ENCODE assay signal across 14 cellular contexts in the genomic region with DNA sequence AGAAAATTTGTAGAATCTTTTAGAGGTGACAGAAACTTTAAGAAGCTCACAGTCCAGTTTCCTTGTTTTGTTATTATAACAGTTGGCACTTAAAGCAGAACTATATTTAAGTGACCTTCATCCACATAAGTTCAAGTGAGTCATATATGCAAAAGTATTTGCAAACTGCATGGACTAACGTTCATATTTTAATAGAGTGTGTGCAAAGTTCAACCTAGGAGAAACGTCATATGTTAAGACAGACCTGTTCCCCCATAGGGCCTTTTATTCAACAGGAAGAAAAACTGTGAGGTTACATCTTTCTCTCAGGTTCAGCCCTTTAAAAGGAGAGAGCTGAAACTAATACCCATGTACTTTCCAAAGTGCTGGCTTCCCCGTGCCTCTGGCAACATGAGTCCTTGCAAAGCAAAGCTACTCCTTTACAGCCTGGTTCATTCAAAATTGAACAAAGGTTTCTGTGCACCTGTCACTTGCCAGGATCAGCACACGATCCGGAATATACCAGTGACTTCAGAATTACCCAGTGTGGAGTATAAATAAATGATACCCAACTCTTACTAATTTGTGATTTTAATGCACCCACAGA.
DNase-seq lines count a peak whose midpoint lies in the region.
"Had no signal": no experiment of that assay in that cellular context is flagged by ENCODE, and none has a peak within 500 bp of the region (broad histone marks: within the 10 kb centered on the region; RNA-seq: fewer than 3 reads in every experiment).

No MANE protein-coding gene starts in this region.

- no peak overlapping the region for H3K4me3 ChIP-seq in skeletal muscle cell (ENCODE audit: low read depth, low read length)

- DNase-seq in NCI-H748 (lab: John Stamatoyannopoulos, UW; ENCODE audit: unreplicated experiment), result peak; percentile 46
- DNase-seq in NCI-H748 treated with DMSO at 0.1 percent for 48 hours (lab: John Stamatoyannopoulos, UW), result no peak
- DNase-seq in NCI-H2107 (lab: John Stamatoyannopoulos, UW), result peak; percentile 18
- DNase-seq in dermis blood vessel endothelial cell, result peak; percentile 39
- DNase-seq in skeletal muscle cell (ENCODE audit: low read depth), result peak; percentile 46
- DNase-seq in HPDE6-E6E7 (ENCODE audit: extremely low spot score), result no peak
- no peak for DNase-seq in putamen (ENCODE audit: low spot score)
- DNase-seq in mesenteric fat pad (ENCODE audit: low spot score), result no peak
- DNase-seq: activated CD4-positive, alpha-beta T cell treated with anti-CD3 and anti-CD28 coated beads for 1 hour; activated T-cell treated with anti-CD3 and anti-CD28 coated beads, Interleukin-2, amount 50 U/mL, for 72 hours; caudate nucleus; left cardiac atrium; NCI-H2171 treated with DMSO at 0.1 percent for 48 hours; stimulated activated CD4-positive, alpha-beta T cell treated with anti-CD3 and anti-CD28 coated beads, Interleukin-4, amount 100 ng/mL, for 1 hour had no signal

Comparison
In these comparisons a context has a peak if more than half of its experiments do, and no peak if none do; other contexts are left out.
1. DNase-seq: peak in NCI-H748 (single experiment), NCI-H2107 (single experiment), dermis blood vessel endothelial cell (single experiment) and skeletal muscle cell (single experiment); none in NCI-H748 treated with DMSO at 0.1 percent for 48 hours (single experiment), HPDE6-E6E7 (single experiment), putamen (single experiment) and mesenteric fat pad (single experiment).